In genomic region chr5:73633060-73633459, GRCh38 we compare ENCODE assay signal across 25 cellular contexts. TPM values are rescaled to one million over a fixed set of nuclear protein-coding genes. Genes with fewer than 3 reads are reported as not detected.
A peak's percentile ranks its signal among the peaks of the same experiment; 100 is the strongest.
DNase-seq lines count a peak whose midpoint lies in the region; ATAC-seq and TF ChIP-seq lines count a peak whose summit lies in the region.
"Had no signal": no experiment of that assay in that cellular context is flagged by ENCODE, and none has a peak within 500 bp of the region (broad histone marks: within the 10 kb centered on the region; RNA-seq: fewer than 3 reads in every experiment).

No MANE protein-coding gene starts in this region.

- TF ChIP-seq CTCF in HFFc6 (IDR thresholded peaks at IDR 0.05) (peak; percentile 18; the same call in 1 of the 2 replicates), WERI-Rb-1 (IDR thresholded peaks at IDR 0.05; ENCODE audit: low read depth, low read length) (peak; percentile 20; the same call in 1 of the 2 replicates)

- peak; percentile 28 for ATAC-seq in stimulated activated memory B cell treated with anti-CD40 and anti-IgM and Interleukin-4, amounts not matched to agents 10 μg/mL and 1 μg/mL and 100 μg/mL, for 72 hours
- no peak for ATAC-seq in GM21576 (IDR thresholded peaks at IDR 0.05; ENCODE audit: unreplicated experiment)
- ATAC-seq in GM21447 (IDR thresholded peaks at IDR 0.05; ENCODE audit: unreplicated experiment), result no peak
- ATAC-seq: CD8-positive, alpha-beta T cell; mucosa of descending colon had no signal

- peaks cover 6% of the 10 kb centered on the region; the same call in 1 of the 2 replicates for H3K36me3 Mint-ChIP-seq in HFFc6 (ENCODE audit: low read depth)
- no peaks in the 10 kb centered on the region for H3K36me3 Mint-ChIP-seq in stimulated activated memory B cell treated with anti-CD40 and anti-IgM and Interleukin-4, amounts not matched to agents 10 μg/mL and 1 μg/mL and 100 μg/mL, for 72 hours
- H3K36me3 Mint-ChIP-seq: CD8-positive, alpha-beta T cell had no signal

- H3K27me3 ChIP-seq in WERI-Rb-1 (ENCODE audit: insufficient read depth, low read depth, severe bottlenecking), result no peaks in the 10 kb centered on the region
- H3K27me3 ChIP-seq: SJSA1 had no signal

- H3K27me3 Mint-ChIP-seq in HFFc6 (ENCODE audit: insufficient read depth), result peaks cover 1% of the 10 kb centered on the region; the same call in 1 of the 2 replicates
- peaks cover 20% of the 10 kb centered on the region for H3K27me3 Mint-ChIP-seq in stimulated activated memory B cell treated with anti-CD40 and anti-IgM and Interleukin-4, amounts not matched to agents 10 μg/mL and 1 μg/mL and 100 μg/mL, for 72 hours

- H3K27ac ChIP-seq in WERI-Rb-1, result no peak overlapping the region
- H3K27ac ChIP-seq: cardiac muscle cell, hepatocyte, PC-9, prostate gland, SJSA1, thoracic aorta had no signal

- DNase-seq in HFFc6 (no peak), WERI-Rb-1 (no peak), iPS-NIHi7 (ENCODE audit: extremely low spot score) (peak; percentile 22), NOMO-1 treated with dmso at 0.1 percent for 144 hours (lab: John Stamatoyannopoulos, UW; ENCODE audit: unreplicated experiment) (no peak)
- DNase-seq: activated CD4-positive, alpha-beta T cell treated with anti-CD3 and anti-CD28 coated beads, Interleukin-2, amount 10 ng/mL, durations not matched to agents 24 days and 14 days; activated naive CD4-positive, alpha-beta T cell treated with anti-CD3 and anti-CD28 coated beads, Interleukin-2, amount 50 U/mL, for 16 hours; CD8-positive, alpha-beta T cell; mucosa of descending colon; MV-4-11; NCI-H187 treated with DMSO at 0.1 percent for 48 hours; NCI-H345; PC-9; stimulated activated CD4-positive, alpha-beta T cell treated with anti-CD3 and anti-CD28 coated beads, Interleukin-2, amount 100 ng/mL, for 48 hours; stimulated activated naive CD4-positive, alpha-beta T cell treated with Interleukin-2 at 50 U/mL for 16 hours had no signal

- no peak overlapping the region for H3K27ac Mint-ChIP-seq in HFFc6
- H3K27ac Mint-ChIP-seq in stimulated activated memory B cell treated with anti-CD40 and anti-IgM and Interleukin-4, amounts not matched to agents 10 μg/mL and 1 μg/mL and 100 μg/mL, for 72 hours, result no peak overlapping the region
- H3K27ac Mint-ChIP-seq: activated CD4-positive, alpha-beta T cell treated with anti-CD3 and anti-CD28 coated beads, Interleukin-2, amount 10 ng/mL, durations not matched to agents 24 days and 14 days; CD8-positive, alpha-beta T cell had no signal

- peaks cover 55% of the 10 kb centered on the region for H3K4me1 Mint-ChIP-seq in HFFc6 (ENCODE audit: low read depth)
- H3K4me1 Mint-ChIP-seq in stimulated activated memory B cell treated with anti-CD40 and anti-IgM and Interleukin-4, amounts not matched to agents 10 μg/mL and 1 μg/mL and 100 μg/mL, for 72 hours, result no peaks in the 10 kb centered on the region
- H3K4me1 Mint-ChIP-seq: activated CD4-positive, alpha-beta T cell treated with anti-CD3 and anti-CD28 coated beads, Interleukin-2, amount 10 ng/mL, durations not matched to agents 24 days and 14 days; neural crest cell had no signal

- H3K36me3 ChIP-seq in WERI-Rb-1, result no peaks in the 10 kb centered on the region
- H3K36me3 ChIP-seq: cardiac muscle cell, prostate gland, thoracic aorta had no signal

- no peaks in the 10 kb centered on the region for H3K9me3 Mint-ChIP-seq in HFFc6
- H3K9me3 Mint-ChIP-seq in stimulated activated memory B cell treated with anti-CD40 and anti-IgM and Interleukin-4, amounts not matched to agents 10 μg/mL and 1 μg/mL and 100 μg/mL, for 72 hours, result no peaks in the 10 kb centered on the region
- H3K9me3 Mint-ChIP-seq: activated CD4-positive, alpha-beta T cell treated with anti-CD3 and anti-CD28 coated beads, Interleukin-2, amount 10 ng/mL, durations not matched to agents 24 days and 14 days; CD8-positive, alpha-beta T cell; neural crest cell had no signal

- no peak overlapping the region for H3K4me3 Mint-ChIP-seq in HFFc6
- no peak overlapping the region for H3K4me3 Mint-ChIP-seq in stimulated activated memory B cell treated with anti-CD40 and anti-IgM and Interleukin-4, amounts not matched to agents 10 μg/mL and 1 μg/mL and 100 μg/mL, for 72 hours
- H3K4me3 Mint-ChIP-seq: activated CD4-positive, alpha-beta T cell treated with anti-CD3 and anti-CD28 coated beads, Interleukin-2, amount 10 ng/mL, durations not matched to agents 24 days and 14 days; CD8-positive, alpha-beta T cell; neural crest cell had no signal

- H3K4me3 ChIP-seq in WERI-Rb-1 (ENCODE audit: low read depth, low read length), result no peak overlapping the region
- H3K4me3 ChIP-seq: cardiac muscle cell, hepatocyte, mucosa of descending colon, PC-9, prostate gland, SJSA1, smooth muscle cell, thoracic aorta had no signal

- H3K9me3 ChIP-seq in WERI-Rb-1 (ENCODE audit: severe bottlenecking), result no peaks in the 10 kb centered on the region
- H3K9me3 ChIP-seq: mucosa of descending colon, prostate gland, SJSA1, thoracic aorta had no signal

RNA-seq across cellular contexts. Expression of gene ARHGEF28, which starts 7.1 kb away (rescaled TPM):
- total RNA-seq in HFFc6 (2021; fragmentation: NEBNext Ultra II Directional; extraction: Animal tissue kit (Norgen Biotek cat#: 25700)), result 10 to 100 TPM in 1 of 6 experiments, 1 to 10 TPM in 5; 7.5 to 13.6 (median 8.5) TPM
- total RNA-seq: CD8-positive, alpha-beta T cell; T-helper 1 cell treated with Interleukin-12 subunit alpha and Interleukin-12 subunit beta and Interleukin-4 antibody, amounts not matched to agents 30 ng/mL and 1 ng/mL, for 36 hours had no signal
